Comparison of ENCODE assay signal across 31 cellular contexts in the genomic region with DNA sequence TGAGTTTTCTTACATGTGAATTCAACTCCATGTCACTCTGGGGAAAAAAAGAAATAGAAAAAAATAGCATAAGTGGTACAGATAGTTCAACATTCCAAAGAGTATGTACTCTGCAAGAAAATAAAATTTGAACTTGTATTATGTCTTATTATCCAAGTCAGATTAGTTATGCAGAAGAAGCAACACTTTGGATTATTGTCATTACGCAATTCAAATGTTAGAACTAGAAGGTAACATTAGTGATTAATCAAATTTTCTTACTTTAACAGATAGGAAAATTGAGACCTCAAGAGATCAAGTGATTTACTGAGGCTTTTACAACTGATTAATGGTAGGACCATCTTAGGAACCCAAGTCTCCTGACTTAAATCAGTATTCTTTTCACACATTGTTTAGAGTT.
"Had no signal": no experiment of that assay in that cellular context is flagged by ENCODE, and none has a peak within 500 bp of the region (broad histone marks: within the 10 kb centered on the region; RNA-seq: fewer than 3 reads in every experiment).

No MANE protein-coding gene starts in this region.

- H3K27ac ChIP-seq: neural progenitor cell, ovary, parathyroid adenoma, psoas muscle, skin epidermis, spleen, suprapubic skin, testis, tibial artery, transverse colon, upper lobe of right lung, uterus had no signal

- H3K4me3 ChIP-seq: neural progenitor cell, ovary, psoas muscle, skin epidermis, smooth muscle cell, spleen, suprapubic skin, testis, tibial artery, transverse colon, upper lobe of right lung, uterus had no signal

- H3K4me1 ChIP-seq: parathyroid adenoma, psoas muscle, spleen, suprapubic skin, testis, tibial artery, transverse colon, upper lobe of right lung, uterus had no signal

- H2AFZ ChIP-seq: neural progenitor cell, parathyroid adenoma had no signal

- H3K4me1 Mint-ChIP-seq: stimulated activated memory B cell treated with anti-CD40 and anti-IgM and Interleukin-4, amounts not matched to agents 10 μg/mL and 1 μg/mL and 100 μg/mL, for 72 hours had no signal

- H3K27me3 Mint-ChIP-seq: progenitor cell of endocrine pancreas; stimulated activated memory B cell treated with anti-CD40 and anti-IgM and Interleukin-4, amounts not matched to agents 10 μg/mL and 1 μg/mL and 100 μg/mL, for 72 hours; stimulated activated naive CD8-positive, alpha-beta T cell treated with anti-CD3 and anti-CD28 coated beads, Interleukin-15, amount 100 ng/mL, for 72 hours; type B pancreatic cell had no signal

- H3K9me3 ChIP-seq: ovary, psoas muscle, suprapubic skin, testis, tibial artery, transverse colon, upper lobe of right lung had no signal

- DNase-seq: natural killer cell; occipital lobe; ovary; posterior cingulate gyrus; psoas muscle; right cardiac atrium; spleen; stimulated activated CD4-positive, alpha-beta T cell treated with anti-CD3 and anti-CD28 coated beads, Interleukin-12 subunit alpha, Interleukin-12 subunit beta, amount 100 ng/mL, for 4 hours; stimulated activated CD4-positive, alpha-beta T cell treated with anti-CD3 and anti-CD28 coated beads, Interleukin-1b, Interleukin-23, amount 100 ng/mL, for 48 hours; stimulated activated CD4-positive, alpha-beta T cell treated with anti-CD3 and anti-CD28 coated beads, Interleukin-4, amount 100 ng/mL, for 1 hour; stimulated activated CD4-positive, alpha-beta T cell treated with anti-CD3 and anti-CD28 coated beads, Interleukin-4, amount 100 ng/mL, for 4 hours; stimulated activated CD8-positive, alpha-beta memory T cell treated with anti-CD3 and anti-CD28 coated beads, Interleukin-4, amount 100 ng/mL, for 48 hours; stimulated activated naive CD4-positive, alpha-beta T cell; stimulated activated naive CD8-positive, alpha-beta T cell treated with anti-CD3 and anti-CD28 coated beads, Interleukin-15, amount 100 ng/mL, for 72 hours; stimulated activated naive CD8-positive, alpha-beta T cell treated with anti-CD3 and anti-CD28 coated beads, Interleukin-15, Interleukin-2, amounts not matched to agents 100 U/mL and 50 U/mL, for 24 hours; substantia nigra; testis; tibial artery; transverse colon; upper lobe of right lung; uterus had no signal

- H3K4me3 Mint-ChIP-seq: natural killer cell; nephron; neural progenitor cell; stimulated activated memory B cell treated with anti-CD40 and anti-IgM and Interleukin-4, amounts not matched to agents 10 μg/mL and 1 μg/mL and 100 μg/mL, for 72 hours; stimulated activated naive CD8-positive, alpha-beta T cell treated with anti-CD3 and anti-CD28 coated beads, Interleukin-15, amount 100 ng/mL, for 72 hours; type B pancreatic cell had no signal

- H3K79me2 ChIP-seq: parathyroid adenoma had no signal

- ATAC-seq: natural killer cell; psoas muscle; right cardiac atrium; sciatic nerve; stimulated activated memory B cell treated with anti-CD40 and anti-IgM and Interleukin-4, amounts not matched to agents 10 μg/mL and 1 μg/mL and 100 μg/mL, for 72 hours; stimulated activated naive CD8-positive, alpha-beta T cell treated with anti-CD3 and anti-CD28 coated beads, Interleukin-15, amount 100 ng/mL, for 72 hours; stimulated activated naive CD8-positive, alpha-beta T cell treated with anti-CD3 and anti-CD28 coated beads, Interleukin-15, Interleukin-2, amounts not matched to agents 100 U/mL and 50 U/mL, for 24 hours; upper lobe of right lung had no signal

- H3K9me3 Mint-ChIP-seq: nephron; stimulated activated naive CD8-positive, alpha-beta T cell treated with anti-CD3 and anti-CD28 coated beads, Interleukin-15, amount 100 ng/mL, for 72 hours; type B pancreatic cell had no signal

- H3K27ac Mint-ChIP-seq: natural killer cell; nephron; neural progenitor cell; progenitor cell of endocrine pancreas; stimulated activated memory B cell treated with anti-CD40 and anti-IgM and Interleukin-4, amounts not matched to agents 10 μg/mL and 1 μg/mL and 100 μg/mL, for 72 hours; type B pancreatic cell had no signal

- H3K9ac ChIP-seq: neural progenitor cell, parathyroid adenoma had no signal

- H3K27me3 ChIP-seq: neural progenitor cell, ovary, spleen, suprapubic skin, testis, tibial artery, transverse colon, upper lobe of right lung, uterus had no signal

- H3K4me2 ChIP-seq: neural progenitor cell, smooth muscle cell had no signal

- H3K36me3 ChIP-seq: neural progenitor cell, ovary, uterus had no signal
